Comparison of ENCODE assay signal across 28 cellular contexts in the genomic region with DNA sequence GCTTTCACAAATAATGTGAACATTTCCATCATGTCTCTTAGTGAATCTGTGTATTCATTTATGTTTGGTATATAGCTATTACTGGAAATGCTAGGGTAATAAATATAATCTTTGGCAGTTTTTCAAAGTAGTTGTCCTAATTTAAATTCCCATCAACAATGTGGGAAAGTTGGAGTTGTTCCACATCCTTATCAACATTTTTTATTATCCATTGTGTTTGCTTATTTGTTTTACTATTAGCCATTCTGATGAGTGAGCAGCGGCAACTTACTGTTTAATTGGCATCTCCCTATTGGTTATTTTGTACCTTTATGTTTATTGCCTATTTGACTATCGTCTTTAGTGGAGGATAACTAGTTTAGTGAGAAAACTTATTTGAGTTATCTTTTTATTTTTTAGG.
DNase-seq lines count a peak whose midpoint lies in the region; ATAC-seq, FAIRE-seq and TF ChIP-seq lines count a peak whose summit lies in the region.
"Had no signal": no experiment of that assay in that cellular context is flagged by ENCODE, and none has a peak within 500 bp of the region (broad histone marks: within the 10 kb centered on the region; RNA-seq: fewer than 3 reads in every experiment).

No MANE protein-coding gene starts in this region.

- FAIRE-seq in endothelial cell of umbilical vein (lab: Jason Lieb, UNC) = peak; percentile 88
- FAIRE-seq: A549, GM12878, GM12892, GM18507 had no signal

- H3K9me3 ChIP-seq in endothelial cell of umbilical vein (replicated peaks; ENCODE audit: control insufficient read depth, insufficient read depth, low read length) = no peaks in the 10 kb centered on the region
- H3K9me3 ChIP-seq: A549, BE2C, BLaER1 had no signal

- H3K27ac ChIP-seq in endothelial cell of umbilical vein (ENCODE audit: insufficient read depth, low read depth, low read length) = peak overlapping the region; percentile 13
- H3K27ac ChIP-seq: 22Rv1, A549 had no signal

- ATAC-seq in natural killer cell treated with Interleukin-12 subunit alpha and Interleukin-12 subunit beta and Interleukin-15 and Interleukin-18, amount 100 ng/mL, for 72 hours = no peak
- ATAC-seq: A549, GM12878 had no signal

- H3K27ac Mint-ChIP-seq in natural killer cell treated with Interleukin-12 subunit alpha and Interleukin-12 subunit beta and Interleukin-15 and Interleukin-18, amount 100 ng/mL, for 72 hours = no peak overlapping the region
- H3K27ac Mint-ChIP-seq: CD14-positive monocyte; CD4-positive, alpha-beta memory T cell; CD4-positive, CD25-positive, alpha-beta regulatory T cell; CD8-positive, alpha-beta memory T cell had no signal

- TF ChIP-seq POLR2A in endothelial cell of umbilical vein (IDR thresholded peaks at IDR 0.05; ENCODE audit: low read depth, low read length) = no peak

- dilution Hi-C loops in endothelial cell of umbilical vein (cut with MboI; ENCODE audit: extremely low pct_ligation_motif_present, low sequenced_read_pairs) = no loop called here

- H3K27me3 ChIP-seq in endothelial cell of umbilical vein (ENCODE audit: control insufficient read depth in 2 of 2, insufficient read depth in 2 of 2, low read length in 2 of 2) = no peaks in the 10 kb centered on the region
- H3K27me3 ChIP-seq: BE2C, BLaER1 had no signal

- H3K4me3 ChIP-seq in LNCaP clone FGC (ENCODE audit: low read depth, low read length) (no peak overlapping the region), endothelial cell of umbilical vein (replicated peaks in 1 of 3; ENCODE audit: insufficient read depth in 1 of 3, low read depth in 1 of 3, low read length in 3 of 3) (no peak overlapping the region)
- H3K4me3 ChIP-seq: A549, BLaER1, GM12878 had no signal

- CTCF ChIA-PET in endothelial cell of umbilical vein (lab: Charles Lee) = interaction anchor here (0.7 to 1.5 kb wide), 3 partner anchors 13 to 121 kb away, joined by 3 to 5 read pairs (median 4); a partner anchor contains a TSS

- H3K9me1 ChIP-seq in endothelial cell of umbilical vein (replicated peaks; ENCODE audit: control insufficient read depth, extremely low read depth, insufficient read depth, low read length) = no peaks in the 10 kb centered on the region

- DNase-seq in NCI-H1105 treated with DMSO at 0.1 percent for 48 hours (lab: John Stamatoyannopoulos, UW) = peak; percentile 54
- no peak for DNase-seq in NCI-H1105 (lab: John Stamatoyannopoulos, UW)
- peak; percentile 19 for DNase-seq in LNCaP clone FGC (ENCODE audit: low read depth)
- DNase-seq in dermis blood vessel endothelial cell = peak; percentile 75
- DNase-seq in endothelial cell of umbilical vein (ENCODE audit: low read depth, low spot score) = peak; percentile 96
- no peak for DNase-seq in natural killer cell treated with Interleukin-12 subunit alpha and Interleukin-12 subunit beta and Interleukin-15 and Interleukin-18, amount 100 ng/mL, for 72 hours (ENCODE audit: low spot score)
- DNase-seq in NCI-H2171 (lab: John Stamatoyannopoulos, UW) = no peak
- DNase-seq in activated CD8-positive, alpha-beta memory T cell treated with anti-CD3 and anti-CD28 coated beads, Interleukin-2, amount 50 U/mL, for 48 hours = no peak
- DNase-seq: BE2C; C1 segment of cervical spinal cord; CD4-positive, alpha-beta memory T cell; CD4-positive, CD25-positive, alpha-beta regulatory T cell; CD8-positive, alpha-beta memory T cell; COR-L47; DMS 273 treated with DMSO at 0.1 percent for 48 hours; DMS153; DMS53; DMS79; DND-41; EL; GDM1 had no signal

- no peak overlapping the region for H3K9ac ChIP-seq in endothelial cell of umbilical vein (replicated peaks; ENCODE audit: extremely low read depth, insufficient read depth, low read length)
- H3K9ac ChIP-seq: BLaER1 had no signal

- TF ChIP-seq CTCF in LNCaP clone FGC (IDR thresholded peaks at IDR 0.05; ENCODE audit: control insufficient read depth, extremely low read depth, insufficient read depth) (no peak), endothelial cell of umbilical vein (IDR thresholded peaks at IDR 0.05; ENCODE audit: extremely low read depth in 1 of 2, insufficient read depth in 1 of 2, low read depth in 1 of 2, low read length in 2 of 2) (no peak)

- BruUV-seq in endothelial cell of umbilical vein (replicated peaks; lab: Mats Ljungman, UMichigan) = no TSS peak

- no peaks in the 10 kb centered on the region for H3K4me1 Mint-ChIP-seq in natural killer cell treated with Interleukin-12 subunit alpha and Interleukin-12 subunit beta and Interleukin-15 and Interleukin-18, amount 100 ng/mL, for 72 hours (ENCODE audit: low read depth in 2 of 2)
- H3K4me1 Mint-ChIP-seq: CD14-positive monocyte; CD4-positive, alpha-beta memory T cell; CD4-positive, CD25-positive, alpha-beta regulatory T cell; CD8-positive, alpha-beta memory T cell had no signal

- H3K4me2 ChIP-seq in endothelial cell of umbilical vein (ENCODE audit: insufficient read depth, low read length) = peak overlapping the region; percentile 9
- H3K4me2 ChIP-seq: A549 had no signal

- H3K9me3 Mint-ChIP-seq in natural killer cell treated with Interleukin-12 subunit alpha and Interleukin-12 subunit beta and Interleukin-15 and Interleukin-18, amount 100 ng/mL, for 72 hours = peaks cover 4% of the 10 kb centered on the region

- no peak overlapping the region for H2AFZ ChIP-seq in endothelial cell of umbilical vein (ENCODE audit: low read depth, low read length)

- no peaks in the 10 kb centered on the region for H3K79me2 ChIP-seq in endothelial cell of umbilical vein (ENCODE audit: control insufficient read depth, insufficient read depth, low read length)

- no peaks in the 10 kb centered on the region for H4K20me1 ChIP-seq in endothelial cell of umbilical vein (replicated peaks; ENCODE audit: control insufficient read depth, extremely low read depth, insufficient read depth, low read length)
- H4K20me1 ChIP-seq: BLaER1 had no signal

- H3K36me3 ChIP-seq in endothelial cell of umbilical vein (ENCODE audit: control insufficient read depth in 2 of 2, extremely low read depth in 1 of 2, insufficient read depth in 2 of 2, low read length in 2 of 2) = no peaks in the 10 kb centered on the region
- H3K36me3 ChIP-seq: BE2C, BLaER1 had no signal

- H3K27me3 Mint-ChIP-seq in natural killer cell treated with Interleukin-12 subunit alpha and Interleukin-12 subunit beta and Interleukin-15 and Interleukin-18, amount 100 ng/mL, for 72 hours = no peaks in the 10 kb centered on the region
- H3K27me3 Mint-ChIP-seq: CD4-positive, CD25-positive, alpha-beta regulatory T cell; CD8-positive, alpha-beta memory T cell had no signal

- POLR2A ChIA-PET in endothelial cell of umbilical vein (lab: Charles Lee) = interaction anchor here (1.4 kb wide), 1 partner anchor 9 kb away, joined by 5 read pairs; no protein-coding TSS in a partner anchor

- H3K4me3 Mint-ChIP-seq in natural killer cell treated with Interleukin-12 subunit alpha and Interleukin-12 subunit beta and Interleukin-15 and Interleukin-18, amount 100 ng/mL, for 72 hours = no peak overlapping the region
- H3K4me3 Mint-ChIP-seq: CD14-positive monocyte; CD4-positive, alpha-beta memory T cell; CD4-positive, CD25-positive, alpha-beta regulatory T cell; CD8-positive, alpha-beta memory T cell had no signal

- no peaks in the 10 kb centered on the region for H3K36me3 Mint-ChIP-seq in natural killer cell treated with Interleukin-12 subunit alpha and Interleukin-12 subunit beta and Interleukin-15 and Interleukin-18, amount 100 ng/mL, for 72 hours
- H3K36me3 Mint-ChIP-seq: CD14-positive monocyte; CD4-positive, alpha-beta memory T cell; CD4-positive, CD25-positive, alpha-beta regulatory T cell; CD8-positive, alpha-beta memory T cell had no signal

- intact Hi-C loops in endothelial cell of umbilical vein (cut with micrococcal nuclease) = loop anchor here (1.0 kb wide), 2 partner anchors 9 to 12 kb away; no protein-coding TSS in a partner anchor

- peaks cover 23% of the 10 kb centered on the region for H3K4me1 ChIP-seq in endothelial cell of umbilical vein (ENCODE audit: control insufficient read depth, extremely low read depth, insufficient read depth, low read length)
- H3K4me1 ChIP-seq: A549, BE2C had no signal

TF ChIP-seq in endothelial cell of umbilical vein, 7 proteins besides CTCF, POLR2A, EP300 and RAD21:
- TF ChIP-seq MYC (IDR thresholded peaks at IDR 0.05; ENCODE audit: low read depth, low read length) (no peak), FOS (IDR thresholded peaks at IDR 0.05; ENCODE audit: borderline replicate concordance, insufficient read depth, low read length) (no peak), GATA2 (IDR thresholded peaks at IDR 0.05; ENCODE audit: insufficient read depth, insufficient read length, low read depth, low read length) (no peak), EZH2 (IDR thresholded peaks at IDR 0.05; ENCODE audit: borderline replicate concordance, low read depth, low read length, severe bottlenecking) (no peak), POLR2AphosphoS5 (IDR thresholded peaks at IDR 0.05; ENCODE audit: insufficient read depth, low read depth, low read length) (no peak), JUN (IDR thresholded peaks at IDR 0.05; ENCODE audit: borderline replicate concordance, insufficient read depth, insufficient read length, low read depth) (no peak)
- TF ChIP-seq, protein P1, sequence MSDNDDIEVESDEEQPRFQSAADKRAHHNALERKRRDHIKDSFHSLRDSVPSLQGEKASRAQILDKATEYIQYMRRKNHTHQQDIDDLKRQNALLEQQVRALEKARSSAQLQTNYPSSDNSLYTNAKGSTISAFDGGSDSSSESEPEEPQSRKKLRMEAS (IDR thresholded peaks at IDR 0.05; ENCODE audit: insufficient read depth, insufficient read length) = no peak

Comparison
In these comparisons a context has a peak if more than half of its experiments do, and no peak if none do; other contexts are left out.
1. DNase-seq: peak in NCI-H1105 treated with DMSO at 0.1 percent for 48 hours (single experiment), LNCaP clone FGC (single experiment), dermis blood vessel endothelial cell (single experiment) and endothelial cell of umbilical vein (single experiment); none in NCI-H1105 (single experiment), natural killer cell treated with Interleukin-12 subunit alpha and Interleukin-12 subunit beta and Interleukin-15 and Interleukin-18, amount 100 ng/mL, for 72 hours (single experiment), NCI-H2171 (single experiment) and activated CD8-positive, alpha-beta memory T cell treated with anti-CD3 and anti-CD28 coated beads, Interleukin-2, amount 50 U/mL, for 48 hours (single experiment).